ENCODE assay signal across 24 cellular contexts in the genomic region with DNA sequence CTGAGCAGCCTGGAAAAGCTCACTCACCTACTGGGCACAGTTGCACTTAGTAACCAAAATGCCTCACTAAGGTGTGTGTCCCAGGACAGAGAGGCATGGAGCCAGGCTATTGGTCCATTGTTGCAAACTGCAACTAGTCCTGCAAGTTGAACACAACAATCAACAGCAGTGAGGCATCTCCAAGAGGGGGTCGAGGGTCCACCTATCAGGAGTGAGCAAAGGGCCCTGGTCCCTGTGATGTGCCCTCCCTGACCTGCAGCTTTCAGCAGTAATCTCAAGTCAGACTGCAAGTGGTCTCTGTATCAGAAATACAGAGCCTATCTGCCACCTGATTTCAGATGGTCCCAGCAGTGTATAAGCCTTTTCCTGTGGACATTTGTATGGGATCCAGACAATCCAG. TPM values are rescaled to one million over a fixed set of nuclear protein-coding genes. Genes with fewer than 3 reads are reported as not detected.
"Had no signal": no experiment of that assay in that cellular context is flagged by ENCODE, and none has a peak within 500 bp of the region (broad histone marks: within the 10 kb centered on the region; RNA-seq: fewer than 3 reads in every experiment).

No MANE protein-coding gene starts in this region.

- H3K4me1 Mint-ChIP-seq: immature natural killer cell had no signal

- H3K36me3 Mint-ChIP-seq: immature natural killer cell; natural killer cell treated with Interleukin-12 subunit alpha and Interleukin-12 subunit beta and Interleukin-15 and Interleukin-18, amount 100 ng/mL, for 72 hours had no signal

- ATAC-seq: gastrocnemius medialis; heart right ventricle; left colon; left ventricle myocardium superior; natural killer cell treated with Interleukin-12 subunit alpha and Interleukin-12 subunit beta and Interleukin-15 and Interleukin-18, amount 100 ng/mL, for 72 hours had no signal

- H3K27ac Mint-ChIP-seq: immature natural killer cell; natural killer cell treated with Interleukin-12 subunit alpha and Interleukin-12 subunit beta and Interleukin-15 and Interleukin-18, amount 100 ng/mL, for 72 hours had no signal

- H3K4me3 Mint-ChIP-seq: immature natural killer cell; natural killer cell treated with Interleukin-12 subunit alpha and Interleukin-12 subunit beta and Interleukin-15 and Interleukin-18, amount 100 ng/mL, for 72 hours had no signal

- H3K4me3 ChIP-seq: dorsolateral prefrontal cortex, esophagus muscularis mucosa, gastrocnemius medialis, heart right ventricle, lung, right atrium auricular region, sigmoid colon, skin epidermis had no signal

- DNase-seq: cortex of kidney; dorsolateral prefrontal cortex; effector CD8-positive, alpha-beta T cell; gastrocnemius medialis; heart right ventricle; hypothalamus; immature natural killer cell; kidney; left colon; left ventricle myocardium superior; mesenchymal stem cell; midbrain; posterior cingulate gyrus; sigmoid colon; stimulated activated CD4-positive, alpha-beta T cell treated with anti-CD3 and anti-CD28 coated beads, Interleukin-12 subunit alpha, Interleukin-12 subunit beta, amount 100 ng/mL, for 4 hours; stimulated activated naive CD4-positive, alpha-beta T cell treated with Interleukin-2 at 50 U/mL for 16 hours; trophoblast cell had no signal

- H3K27me3 ChIP-seq: dorsolateral prefrontal cortex, right atrium auricular region had no signal

- H3K36me3 ChIP-seq: esophagus muscularis mucosa, gastrocnemius medialis, heart right ventricle, right atrium auricular region, sigmoid colon had no signal

- H3K27ac ChIP-seq: dorsolateral prefrontal cortex, esophagus muscularis mucosa, gastrocnemius medialis, heart right ventricle, right atrium auricular region, sigmoid colon, skin epidermis had no signal

- H3K9me3 Mint-ChIP-seq: immature natural killer cell; natural killer cell treated with Interleukin-12 subunit alpha and Interleukin-12 subunit beta and Interleukin-15 and Interleukin-18, amount 100 ng/mL, for 72 hours had no signal

- H3K4me1 ChIP-seq: esophagus muscularis mucosa, gastrocnemius medialis, heart right ventricle, right atrium auricular region, sigmoid colon had no signal

- H3K9me3 ChIP-seq: esophagus muscularis mucosa, gastrocnemius medialis, heart right ventricle, right atrium auricular region, sigmoid colon had no signal

RNA-seq across cellular contexts. Expression of a gene that starts 50.2 kb away (rescaled TPM):
- total RNA-seq: fibroblast of villous mesenchyme; gastrocnemius medialis; heart right ventricle; left ventricle myocardium superior; natural killer cell treated with Interleukin-12 subunit alpha and Interleukin-12 subunit beta and Interleukin-15 and Interleukin-18, amount 100 ng/mL, for 72 hours; osteocyte; right atrium auricular region; sigmoid colon had no signal
